10 cellular contexts compared by ENCODE assay signal in genomic region chr1:1628656-1629429, GRCh38. TPM values are rescaled to one million over a fixed set of nuclear protein-coding genes. Genes with fewer than 3 reads are reported as not detected.
DNase-seq lines count a peak whose midpoint lies in the region; ATAC-seq and FAIRE-seq lines count a peak whose summit lies in the region.
"Had no signal": no experiment of that assay in that cellular context is flagged by ENCODE, and none has a peak within 500 bp of the region (broad histone marks: within the 10 kb centered on the region; RNA-seq: fewer than 3 reads in every experiment).

No MANE protein-coding gene starts in this region.

- peaks cover 5% of the 10 kb centered on the region for H3K4me1 ChIP-seq in mononuclear cell (ENCODE audit: insufficient read depth, low read length)

- H3K4me3 ChIP-seq in mononuclear cell (ENCODE audit: low read length): peak overlapping the region; percentile 35
- H3K4me3 ChIP-seq: SJCRH30 had no signal

- DNase-seq in 8988T (peak; percentile 82), urothelium cell line (ENCODE audit: low spot score) (no peak), NCI-H2227 treated with DMSO at 0.1 percent for 48 hours (lab: John Stamatoyannopoulos, UW) (no peak), NCI-H2029 (lab: John Stamatoyannopoulos, UW) (no peak)
- DNase-seq in activated naive CD4-positive, alpha-beta T cell treated with anti-CD3 and anti-CD28 coated beads, Interleukin-2, amount 10 ng/mL, durations not matched to agents 7 days and 5 days: peak; percentile 57
- DNase-seq: KBM-7, SJCRH30 had no signal

- H3K36me3 ChIP-seq in KOPT-K1 (ENCODE audit: insufficient read depth, low read length): no peaks in the 10 kb centered on the region
- H3K36me3 ChIP-seq: SJCRH30 had no signal

- peaks cover 8% of the 10 kb centered on the region for H3K4me1 Mint-ChIP-seq in activated naive CD4-positive, alpha-beta T cell treated with anti-CD3 and anti-CD28 coated beads, Interleukin-2, amount 10 ng/mL, durations not matched to agents 7 days and 5 days

- H3K27me3 ChIP-seq in mononuclear cell (ENCODE audit: insufficient read depth, low read length): peaks cover 3% of the 10 kb centered on the region
- H3K27me3 ChIP-seq: SJCRH30 had no signal

- H3K27ac ChIP-seq in KOPT-K1 (ENCODE audit: low read depth, low read length, poor library complexity, severe bottlenecking): peak overlapping the region; percentile 77
- H3K27ac ChIP-seq: SJCRH30 had no signal

- CTCF ChIA-PET in activated naive CD4-positive, alpha-beta T cell treated with anti-CD3 and anti-CD28 coated beads, Interleukin-2, amount 10 ng/mL, durations not matched to agents 7 days and 5 days (lab: Charles Lee): no interaction called here

- no peak for FAIRE-seq in urothelium cell line (lab: Jason Lieb, UNC)

- H3K9me3 Mint-ChIP-seq in activated naive CD4-positive, alpha-beta T cell treated with anti-CD3 and anti-CD28 coated beads, Interleukin-2, amount 10 ng/mL, durations not matched to agents 7 days and 5 days: no peaks in the 10 kb centered on the region

- no peaks in the 10 kb centered on the region for H3K9me3 ChIP-seq in KOPT-K1 (ENCODE audit: insufficient read depth, low read length, poor library complexity, severe bottlenecking)
- no peaks in the 10 kb centered on the region for H3K9me3 ChIP-seq in mononuclear cell (ENCODE audit: low read depth, low read length)
- H3K9me3 ChIP-seq: SJCRH30 had no signal

- peak overlapping the region; percentile 38 for H3K4me3 Mint-ChIP-seq in activated naive CD4-positive, alpha-beta T cell treated with anti-CD3 and anti-CD28 coated beads, Interleukin-2, amount 10 ng/mL, durations not matched to agents 7 days and 5 days

- no peak overlapping the region for H3K27ac Mint-ChIP-seq in activated naive CD4-positive, alpha-beta T cell treated with anti-CD3 and anti-CD28 coated beads, Interleukin-2, amount 10 ng/mL, durations not matched to agents 7 days and 5 days

- H3K27me3 Mint-ChIP-seq in activated naive CD4-positive, alpha-beta T cell treated with anti-CD3 and anti-CD28 coated beads, Interleukin-2, amount 10 ng/mL, durations not matched to agents 7 days and 5 days: peaks cover 23% of the 10 kb centered on the region

- peaks cover 2% of the 10 kb centered on the region for H3K36me3 Mint-ChIP-seq in activated naive CD4-positive, alpha-beta T cell treated with anti-CD3 and anti-CD28 coated beads, Interleukin-2, amount 10 ng/mL, durations not matched to agents 7 days and 5 days

- ATAC-seq in HG02852 (IDR thresholded peaks at IDR 0.05; ENCODE audit: unreplicated experiment): no peak

RNA-seq across cellular contexts. Expression of gene MMP23B, which starts 3.1 kb away (rescaled TPM):
- total RNA-seq in mononuclear cell: 1.3 TPM

RNA-seq across cellular contexts. Expression of gene MIB2, which starts 13.5 kb away (rescaled TPM):
- 23.1 TPM for total RNA-seq in mononuclear cell

RNA-seq across cellular contexts. Expression of gene FNDC10, which starts 28.9 kb away (rescaled TPM):
- total RNA-seq in mononuclear cell: 1.2 TPM

RNA-seq across cellular contexts. Expression of gene CDK11B, which starts 30.0 kb away (rescaled TPM):
- 9.3 TPM for total RNA-seq in mononuclear cell

RNA-seq across cellular contexts. Expression of gene SSU72, which starts 54.2 kb away (rescaled TPM):
- 47.9 TPM for total RNA-seq in mononuclear cell

Comparison
In these comparisons a context has a peak if more than half of its experiments do, and no peak if none do; other contexts are left out.
1. DNase-seq: peak in 8988T (single experiment) and activated naive CD4-positive, alpha-beta T cell treated with anti-CD3 and anti-CD28 coated beads, Interleukin-2, amount 10 ng/mL, durations not matched to agents 7 days and 5 days (single experiment); none in urothelium cell line (single experiment), NCI-H2227 treated with DMSO at 0.1 percent for 48 hours (single experiment) and NCI-H2029 (single experiment).